In the genomic region with DNA sequence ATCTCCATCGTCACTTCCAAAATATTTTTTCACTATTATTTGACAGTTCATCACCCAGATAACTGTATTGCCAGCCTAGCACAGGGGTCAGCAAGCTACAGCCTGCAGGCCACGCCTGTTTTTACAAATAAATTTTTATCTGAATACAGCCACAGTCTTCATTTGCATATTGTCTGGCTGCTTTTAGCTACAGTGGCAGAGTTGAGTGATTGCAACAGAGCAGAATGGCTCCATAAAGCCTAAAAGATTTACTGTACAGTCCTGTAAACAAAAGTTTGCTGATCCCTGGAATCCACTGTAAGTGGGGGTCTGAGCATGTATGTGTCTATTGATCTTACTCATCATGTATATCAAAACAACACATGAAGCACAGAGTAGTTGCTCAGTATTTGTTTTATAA, we compare ENCODE assay signal across 20 cellular contexts. TPM values are rescaled to one million over a fixed set of nuclear protein-coding genes. Genes with fewer than 3 reads are reported as not detected.
DNase-seq lines count a peak whose midpoint lies in the region; ATAC-seq, FAIRE-seq and TF ChIP-seq lines count a peak whose summit lies in the region.
"Had no signal": no experiment of that assay in that cellular context is flagged by ENCODE, and none has a peak within 500 bp of the region (broad histone marks: within the 10 kb centered on the region; RNA-seq: fewer than 3 reads in every experiment).

No MANE protein-coding gene starts in this region.

- CTCF ChIA-PET in MCF 10A (lab: Yijun Ruan, JAX): interaction anchor here (0.5 to 2.3 kb wide), 6 partner anchors 9 to 831 kb away, joined by 3 to 11 read pairs (median 4); no protein-coding TSS in a partner anchor

- H3K56ac ChIP-seq in H9 (ENCODE audit: insufficient read length, low read depth, low read length): no peak overlapping the region

- no peaks in the 10 kb centered on the region for H3K79me1 ChIP-seq in H9 (ENCODE audit: insufficient read depth, low read depth, low read length, poor library complexity, severe bottlenecking)

- H3K4ac ChIP-seq in H9 (ENCODE audit: low read depth, low read length): no peak overlapping the region

- no peak overlapping the region for H2BK5ac ChIP-seq in H9 (ENCODE audit: insufficient read length, low read length)

- peak; percentile 59 for ATAC-seq in SK-N-SH treated with all-trans-retinoic acid at 6 μM for 48 hours
- ATAC-seq: activated T-helper 17 cell treated with anti-CD3 and anti-CD28 coated beads, Interleukin-2, amount 50 U/mL, for 72 hours; left colon had no signal

- no peak overlapping the region for H3T11ph ChIP-seq in H9 (ENCODE audit: low read length)

- H3K9me3 Mint-ChIP-seq in MCF 10A (ENCODE audit: unreplicated experiment) (no peaks in the 10 kb centered on the region), H9 (no peaks in the 10 kb centered on the region)
- H3K9me3 Mint-ChIP-seq: activated T-helper 17 cell treated with anti-CD3 and anti-CD28 coated beads, Interleukin-2, amount 50 U/mL, for 72 hours had no signal

- peak; percentile 63 for FAIRE-seq in urothelium cell line (lab: Jason Lieb, UNC)
- FAIRE-seq: A204.1 had no signal

- no peak overlapping the region for H3K4me2 ChIP-seq in H9 (ENCODE audit: insufficient read depth, insufficient read length, low read length)

- DNase-seq in MCF 10A (ENCODE audit: unreplicated experiment): peak; percentile 16
- no peak for DNase-seq in breast epithelium (ENCODE audit: low spot score in 2 of 2)
- DNase-seq in fibroblast of pulmonary artery (ENCODE audit: low read depth): peak; percentile 32
- no peak for DNase-seq in urothelium cell line (ENCODE audit: low spot score)
- no peak for DNase-seq in sigmoid colon
- DNase-seq in H9: no peak
- no peak for DNase-seq in cerebellar cortex (ENCODE audit: low spot score)
- DNase-seq: activated CD8-positive, alpha-beta memory T cell treated with anti-CD3 and anti-CD28 coated beads for 24 hours; amniotic stem cell; CD4-positive, CD25-positive, alpha-beta regulatory T cell; DND-41; GOT3; left colon; NCI-H1105 treated with DMSO at 0.1 percent for 48 hours; NCI-H2171 treated with DMSO at 0.1 percent for 48 hours; occipital lobe had no signal

- H2BK15ac ChIP-seq in H9 (ENCODE audit: low read depth, low read length): no peak overlapping the region

- H3K27ac ChIP-seq in breast epithelium (no peak overlapping the region), sigmoid colon (no peak overlapping the region), H9 (ENCODE audit: insufficient read length, low read depth, low read length) (no peak overlapping the region)
- H3K27ac ChIP-seq: VCaP had no signal

- H3K27ac Mint-ChIP-seq in MCF 10A (ENCODE audit: low read depth, unreplicated experiment) (no peak overlapping the region), H9 (no peak overlapping the region)
- H3K27ac Mint-ChIP-seq: activated T-helper 17 cell treated with anti-CD3 and anti-CD28 coated beads, Interleukin-2, amount 50 U/mL, for 72 hours; CD4-positive, CD25-positive, alpha-beta regulatory T cell had no signal

- no TSS peak for BruUV-seq in MCF 10A (replicated peaks; lab: Mats Ljungman, UMichigan)

- H2AK5ac ChIP-seq in H9 (ENCODE audit: insufficient read length, low read length): no peak overlapping the region

- intact Hi-C loops in MCF 10A (cut with micrococcal nuclease): no loop called here
- intact Hi-C loops in breast epithelium (cut with DNase I; ENCODE audit: low total_unique reads): no loop called here
- intact Hi-C loops in sigmoid colon (cut with DNase I): no loop called here

- H3K27me3 ChIP-seq in breast epithelium (no peaks in the 10 kb centered on the region), sigmoid colon (no peaks in the 10 kb centered on the region), H9 (ENCODE audit: insufficient read depth, low read length) (no peaks in the 10 kb centered on the region)

- no peak for TF ChIP-seq POLR2A in breast epithelium (IDR thresholded peaks at IDR 0.05)
- no peak for TF ChIP-seq POLR2A in sigmoid colon (IDR thresholded peaks at IDR 0.05)

- H3K4me3 ChIP-seq in breast epithelium: no peak overlapping the region
- no peak overlapping the region for H3K4me3 ChIP-seq in fibroblast of pulmonary artery (replicated peaks; ENCODE audit: low read depth, low read length)
- H3K4me3 ChIP-seq in sigmoid colon: no peak overlapping the region

- H3K4me3 Mint-ChIP-seq in MCF 10A (ENCODE audit: unreplicated experiment): no peak overlapping the region
- H3K4me3 Mint-ChIP-seq in H9: no peak overlapping the region
- H3K4me3 Mint-ChIP-seq: activated T-helper 17 cell treated with anti-CD3 and anti-CD28 coated beads, Interleukin-2, amount 50 U/mL, for 72 hours; CD4-positive, CD25-positive, alpha-beta regulatory T cell had no signal

- no peak overlapping the region for H4K5ac ChIP-seq in H9 (ENCODE audit: insufficient read length, low read depth, low read length)

- H3K36me3 ChIP-seq in breast epithelium (no peaks in the 10 kb centered on the region), sigmoid colon (no peaks in the 10 kb centered on the region)

- H3K4me1 ChIP-seq in breast epithelium: no peaks in the 10 kb centered on the region
- H3K4me1 ChIP-seq in sigmoid colon: peaks cover 0 to 26% (median 14%) of the 10 kb centered on the region in 4 donors
- no peaks in the 10 kb centered on the region for H3K4me1 ChIP-seq in H9 (ENCODE audit: insufficient read depth, low read length)

- POLR2A ChIA-PET in MCF 10A (lab: Yijun Ruan, JAX): interaction anchor here (0.7 to 3.0 kb wide), 11 partner anchors 9 to 291 kb away, joined by 3 to 17 read pairs (median 4); no protein-coding TSS in a partner anchor

- no peaks in the 10 kb centered on the region for H3K23me2 ChIP-seq in H9 (ENCODE audit: insufficient read length, low read depth, low read length, poor library complexity, severe bottlenecking)

- TF ChIP-seq EP300 in sigmoid colon (IDR thresholded peaks at IDR 0.05): no peak

- H3K4me1 Mint-ChIP-seq in MCF 10A (ENCODE audit: insufficient read depth, unreplicated experiment) (peaks cover 6% of the 10 kb centered on the region), H9 (peaks cover 0 to 3% of the 10 kb centered on the region in 2 experiments; a peak in 1 of 4 replicates)
- H3K4me1 Mint-ChIP-seq: activated T-helper 17 cell treated with anti-CD3 and anti-CD28 coated beads, Interleukin-2, amount 50 U/mL, for 72 hours; CD4-positive, CD25-positive, alpha-beta regulatory T cell had no signal

- no peak overlapping the region for H3K9ac ChIP-seq in H9 (ENCODE audit: extremely low read depth, insufficient read length, low read length)

- H3K18ac ChIP-seq in H9 (ENCODE audit: insufficient read length, low read depth, low read length): no peak overlapping the region

- H3K36me3 Mint-ChIP-seq in MCF 10A (ENCODE audit: insufficient read depth, unreplicated experiment) (no peaks in the 10 kb centered on the region), H9 (ENCODE audit: insufficient read depth in 1 of 3, low read depth in 3 of 3) (no peaks in the 10 kb centered on the region; a peak in 1 of 7 replicates)
- H3K36me3 Mint-ChIP-seq: CD4-positive, CD25-positive, alpha-beta regulatory T cell had no signal

- H3K79me2 ChIP-seq in H9 (ENCODE audit: insufficient read depth, low read length): no peaks in the 10 kb centered on the region

- TF ChIP-seq CTCF in MCF 10A (IDR thresholded peaks at IDR 0.05; ENCODE audit: unreplicated experiment): no peak
- TF ChIP-seq CTCF in breast epithelium (IDR thresholded peaks at IDR 0.05): no peak
- TF ChIP-seq CTCF in fibroblast of pulmonary artery (IDR thresholded peaks at IDR 0.05; ENCODE audit: low read length, missing control alignments): no peak
- TF ChIP-seq CTCF in sigmoid colon (IDR thresholded peaks at IDR 0.05): no peak
- TF ChIP-seq CTCF in H9 (conservative IDR thresholded peaks at IDR 0.05): no peak

- H4K91ac ChIP-seq in H9 (ENCODE audit: insufficient read length, low read depth, low read length): no peak overlapping the region

- no peak overlapping the region for H3K23ac ChIP-seq in H9 (ENCODE audit: insufficient read length, low read depth, low read length)

- H4K8ac ChIP-seq in H9 (replicated peaks; ENCODE audit: insufficient read length, low read depth, low read length): no peak overlapping the region

- no peak overlapping the region for H2BK20ac ChIP-seq in H9 (ENCODE audit: low read depth, low read length, poor library complexity, severe bottlenecking)

- H2BK12ac ChIP-seq in H9 (ENCODE audit: insufficient read length, low read depth, low read length): no peak overlapping the region

- peaks cover 0 to 8% of the 10 kb centered on the region in 2 donors for H3K9me3 ChIP-seq in breast epithelium
- H3K9me3 ChIP-seq in sigmoid colon: no peaks in the 10 kb centered on the region
- no peaks in the 10 kb centered on the region for H3K9me3 ChIP-seq in H9 (ENCODE audit: control insufficient read depth, low read depth, low read length)

- no peak overlapping the region for H2BK120ac ChIP-seq in H9 (ENCODE audit: low read depth, low read length, poor library complexity, severe bottlenecking)

- no peak overlapping the region for H3K14ac ChIP-seq in H9 (ENCODE audit: insufficient read depth, low read length)

- H4K20me1 ChIP-seq in H9 (ENCODE audit: control insufficient read depth, insufficient read depth, insufficient read length): no peaks in the 10 kb centered on the region

- WGBS in sigmoid colon, 2 donors: 38 to 49% methylated on average over 2 of the region's 2 CpGs
- WGBS in H9 (ENCODE audit: extremely low coverage, insufficient read length, low lambda C conversion rate): no CpG with 5 or more reads among the region's 2 CpGs

- H3K27me3 Mint-ChIP-seq in MCF 10A (ENCODE audit: insufficient read depth, unreplicated experiment) (no peaks in the 10 kb centered on the region), H9 (ENCODE audit: low read depth) (no peaks in the 10 kb centered on the region)
- H3K27me3 Mint-ChIP-seq: activated T-helper 17 cell treated with anti-CD3 and anti-CD28 coated beads, Interleukin-2, amount 50 U/mL, for 72 hours; CD4-positive, CD25-positive, alpha-beta regulatory T cell had no signal

- H2AFZ ChIP-seq in H9 (ENCODE audit: low read length): no peak overlapping the region

RNA-seq across cellular contexts. Expression of a gene that starts 45.9 kb away (rescaled TPM):
- 27.6 and 30.4 TPM in 2 replicates for total RNA-seq in MCF 10A (2022)
- 10 to 100 TPM; 25.6 to 75.2 (median 27.5) TPM for total RNA-seq in breast epithelium
- 10 to 100 TPM; 50.9 to 98.9 (median 61.0) TPM for total RNA-seq in sigmoid colon
- polyA plus RNA-seq in sigmoid colon: 10 to 100 TPM in 2 of 3 donors, 1 to 10 TPM in 1; 8.8 to 15.0 (median 11.7) TPM
- total RNA-seq in H9 (2021): 14.1 and 14.8 TPM in 2 replicates
- total RNA-seq: activated T-helper 17 cell treated with anti-CD3 and anti-CD28 coated beads, Interleukin-2, amount 50 U/mL, for 72 hours had no signal

Comparison
In these comparisons a context has a peak if more than half of its experiments do, and no peak if none do; other contexts are left out.
1. DNase-seq: peak in MCF 10A (single experiment) and fibroblast of pulmonary artery (single experiment); none in breast epithelium (0 of 2), urothelium cell line (single experiment), sigmoid colon (single experiment), H9 (single experiment) and cerebellar cortex (single experiment).